ENCODE assay signal across 1 cellular context in the genomic region with DNA sequence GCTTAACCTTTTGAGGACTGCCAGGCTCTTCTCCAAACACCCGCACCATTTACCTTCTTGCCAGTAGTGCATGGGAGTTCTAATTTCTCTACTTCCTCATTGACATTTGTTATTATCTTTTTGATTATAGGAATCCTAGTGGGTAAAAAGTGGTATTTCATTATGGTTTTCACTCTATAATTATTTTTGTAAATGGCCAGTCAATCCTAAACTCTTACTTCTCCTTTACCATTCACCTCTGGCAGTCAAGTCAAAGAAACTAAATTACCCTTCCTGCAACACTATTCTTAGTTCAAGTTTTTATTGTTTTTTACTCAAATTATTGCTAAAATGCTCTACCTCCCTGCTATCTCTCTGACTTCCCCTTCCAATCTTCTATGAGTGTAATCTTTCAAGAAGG.
TF ChIP-seq lines count a peak whose summit lies in the region.

No MANE protein-coding gene starts in this region.

TF ChIP-seq in HepG2, 621 proteins besides CTCF, POLR2A, EP300 and RAD21 (continued from another document):
- TF ChIP-seq NR1H2 (CRISPR knock-in tag; IDR thresholded peaks at IDR 0.05; ENCODE audit: borderline replicate concordance, low read depth) (no peak), FIP1L1 (IDR thresholded peaks at IDR 0.05; ENCODE audit: borderline replicate concordance, insufficient read depth, low read depth, low read length) (no peak), NPAS2 (CRISPR knock-in tag; IDR thresholded peaks at IDR 0.05; ENCODE audit: borderline replicate concordance) (no peak), ZNF7 (CRISPR knock-in tag; IDR thresholded peaks at IDR 0.05) (no peak), KDM3A (CRISPR knock-in tag; IDR thresholded peaks at IDR 0.05; ENCODE audit: low read depth) (no peak)
TF ChIP-seq in HepG2: peak in this region for 0.
